In the genomic region with DNA sequence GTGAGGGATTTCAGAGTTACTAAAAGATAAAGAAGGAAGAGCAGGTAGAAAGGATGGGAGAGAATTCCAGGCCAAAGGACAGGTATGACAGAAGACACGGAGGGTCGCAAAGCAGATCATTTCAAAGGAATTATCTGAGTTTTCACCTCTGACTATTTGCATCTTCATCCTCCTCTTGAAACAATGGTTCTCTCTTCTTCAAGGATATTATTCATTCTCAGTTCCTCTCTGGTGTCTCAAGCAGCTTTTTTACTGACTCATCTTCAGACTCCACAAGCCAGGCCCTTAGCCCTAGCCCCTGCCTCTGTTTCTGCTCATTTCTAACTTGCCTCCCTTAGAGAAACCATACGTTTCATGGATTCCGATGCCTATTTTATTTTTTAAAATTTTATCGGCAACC, we compare ENCODE assay signal across 13 cellular contexts. TPM values are rescaled to one million over a fixed set of nuclear protein-coding genes. Genes with fewer than 3 reads are reported as not detected.
DNase-seq lines count a peak whose midpoint lies in the region; ATAC-seq and TF ChIP-seq lines count a peak whose summit lies in the region.
"Had no signal": no experiment of that assay in that cellular context is flagged by ENCODE, and none has a peak within 500 bp of the region (broad histone marks: within the 10 kb centered on the region; RNA-seq: fewer than 3 reads in every experiment).

No MANE protein-coding gene starts in this region.

- intact Hi-C loops in activated B cell treated with CpG ODN at 0.5 μM for 24 hours (cut with micrococcal nuclease), result no loop called here

- no peak for DNase-seq in activated B cell treated with CpG ODN at 0.5 μM for 24 hours
- no peak for DNase-seq in dermis blood vessel endothelial cell
- DNase-seq in NCI-H2029 (lab: John Stamatoyannopoulos, UW), result no peak
- DNase-seq in activated naive CD4-positive, alpha-beta T cell treated with Interleukin-2 at 50 U/mL for 16 hours, result no peak
- DNase-seq in globus pallidus (ENCODE audit: low spot score), result no peak
- DNase-seq: DMS79 treated with DMSO at 0.1 percent for 48 hours, gastrocnemius medialis, Kasumi-1 had no signal

- CTCF ChIA-PET in activated B cell treated with CpG ODN at 0.5 μM for 24 hours (lab: Charles Lee), result no interaction called here

- POLR2A ChIA-PET in activated B cell treated with CpG ODN at 0.5 μM for 24 hours (lab: Charles Lee), result no interaction called here

- no peak for TF ChIP-seq CTCF in activated B cell treated with CpG ODN at 0.5 μM for 24 hours (IDR thresholded peaks at IDR 0.05)

- H3K27ac Mint-ChIP-seq in activated B cell treated with CpG ODN at 0.5 μM for 24 hours, result peak overlapping the region; percentile 54

- H3K4me3 Mint-ChIP-seq in activated B cell treated with CpG ODN at 0.5 μM for 24 hours, result no peak overlapping the region
- H3K4me3 Mint-ChIP-seq: activated naive CD4-positive, alpha-beta T cell treated with anti-CD3 and anti-CD28 coated beads, Interleukin-2, amount 50 U/mL, for 24 hours had no signal

- H3K9me3 Mint-ChIP-seq in activated B cell treated with CpG ODN at 0.5 μM for 24 hours, result no peaks in the 10 kb centered on the region
- H3K9me3 Mint-ChIP-seq: activated naive CD4-positive, alpha-beta T cell treated with anti-CD3 and anti-CD28 coated beads, Interleukin-2, amount 50 U/mL, for 24 hours had no signal

- no peaks in the 10 kb centered on the region for H3K27me3 Mint-ChIP-seq in activated B cell treated with CpG ODN at 0.5 μM for 24 hours
- H3K27me3 Mint-ChIP-seq: activated naive CD4-positive, alpha-beta T cell treated with anti-CD3 and anti-CD28 coated beads, Interleukin-2, amount 50 U/mL, for 24 hours had no signal

- peaks cover 70% of the 10 kb centered on the region for H3K36me3 Mint-ChIP-seq in activated B cell treated with CpG ODN at 0.5 μM for 24 hours (ENCODE audit: low read depth)

- peaks cover 26% of the 10 kb centered on the region for H3K4me1 Mint-ChIP-seq in activated B cell treated with CpG ODN at 0.5 μM for 24 hours

- ATAC-seq in GM18498 (IDR thresholded peaks at IDR 0.05; ENCODE audit: unreplicated experiment) (peak; percentile 96), GM19468 (IDR thresholded peaks at IDR 0.05; ENCODE audit: extremely low read depth, unreplicated experiment) (peak; percentile 86), HG03064 (IDR thresholded peaks at IDR 0.05; ENCODE audit: low read depth, unreplicated experiment) (peak; percentile 89), activated B cell treated with CpG ODN at 0.5 μM for 24 hours (ENCODE audit: low read depth) (peak; percentile 90)
- ATAC-seq: gastrocnemius medialis, SK-N-SH treated with all-trans-retinoic acid at 6 μM for 48 hours had no signal

RNA-seq across cellular contexts. Expression of a gene that starts 15.0 kb away (rescaled TPM):
- total RNA-seq in activated B cell treated with CpG ODN at 0.5 μM for 24 hours (27.6 and 28.2 TPM in 2 replicates), dermis blood vessel endothelial cell (12.8 and 17.2 TPM in 2 replicates)

RNA-seq across cellular contexts. Expression of a gene that starts 34.1 kb away (rescaled TPM):
- 0.27 and 0.38 TPM in 2 replicates for total RNA-seq in activated B cell treated with CpG ODN at 0.5 μM for 24 hours
- 3.1 and 18.0 TPM in 2 replicates for total RNA-seq in dermis blood vessel endothelial cell
